ENCODE assay signal across 8 cellular contexts in genomic region chr14:70317969-70318634, GRCh38. TPM values are rescaled to one million over a fixed set of nuclear protein-coding genes. Genes with fewer than 3 reads are reported as not detected.
A peak's percentile ranks its signal among the peaks of the same experiment; 100 is the strongest.
DNase-seq lines count a peak whose midpoint lies in the region; ATAC-seq, FAIRE-seq and TF ChIP-seq lines count a peak whose summit lies in the region.

No MANE protein-coding gene starts in this region.

- 34 to 42% methylated on average over 2 of the region's 2 CpGs for WGBS in tibial nerve, 2 donors

- no peak for ATAC-seq in stimulated activated effector memory CD8-positive, alpha-beta T cell treated with anti-CD3 and anti-CD28 coated beads, Interleukin-12 subunit alpha, Interleukin-12 subunit beta, amount 100 ng/mL, for 72 hours

- H3K4me3 ChIP-seq in tibial nerve, result no peak overlapping the region

- H3K27me3 ChIP-seq in tibial nerve, result no peaks in the 10 kb centered on the region

- DNase-seq in GM18507 (ENCODE audit: extremely low spot score, insufficient read length, low read depth) (peak; percentile 2), NCI-H524 (lab: John Stamatoyannopoulos, UW) (peak; percentile 71 to 92), ecto neural progenitor cell (ENCODE audit: low spot score) (peak; percentile 54), mucosa of gallbladder (ENCODE audit: low spot score) (peak; percentile 77), activated gamma-delta T cell (lab: John Stamatoyannopoulos, UW) (no peak), tibial nerve (ENCODE audit: low spot score in 2 of 2) (no peak)
- DNase-seq in stimulated activated effector memory CD8-positive, alpha-beta T cell treated with anti-CD3 and anti-CD28 coated beads, Interleukin-12 subunit alpha, Interleukin-12 subunit beta, amount 100 ng/mL, for 72 hours (ENCODE audit: low spot score in 2 of 2), result no peak

- no peak overlapping the region for H3K27ac Mint-ChIP-seq in stimulated activated effector memory CD8-positive, alpha-beta T cell treated with anti-CD3 and anti-CD28 coated beads, Interleukin-12 subunit alpha, Interleukin-12 subunit beta, amount 100 ng/mL, for 72 hours

- no peaks in the 10 kb centered on the region for H3K9me3 Mint-ChIP-seq in stimulated activated effector memory CD8-positive, alpha-beta T cell treated with anti-CD3 and anti-CD28 coated beads, Interleukin-12 subunit alpha, Interleukin-12 subunit beta, amount 100 ng/mL, for 72 hours

- FAIRE-seq in A204.1 (lab: Jason Lieb, UNC) (peak; percentile 35), GM18507 (lab: Jason Lieb, UNC) (peak; percentile 49)

- H3K4me1 ChIP-seq in tibial nerve, result no peaks in the 10 kb centered on the region

- TF ChIP-seq POLR2A in tibial nerve (IDR thresholded peaks at IDR 0.05), result no peak

- H3K36me3 ChIP-seq in tibial nerve, result no peaks in the 10 kb centered on the region

- H3K36me3 Mint-ChIP-seq in stimulated activated effector memory CD8-positive, alpha-beta T cell treated with anti-CD3 and anti-CD28 coated beads, Interleukin-12 subunit alpha, Interleukin-12 subunit beta, amount 100 ng/mL, for 72 hours, result no peaks in the 10 kb centered on the region

- H3K27ac ChIP-seq in tibial nerve, result no peak overlapping the region

- no peaks in the 10 kb centered on the region for H3K4me1 Mint-ChIP-seq in stimulated activated effector memory CD8-positive, alpha-beta T cell treated with anti-CD3 and anti-CD28 coated beads, Interleukin-12 subunit alpha, Interleukin-12 subunit beta, amount 100 ng/mL, for 72 hours

- no peak overlapping the region for H3K4me3 Mint-ChIP-seq in stimulated activated effector memory CD8-positive, alpha-beta T cell treated with anti-CD3 and anti-CD28 coated beads, Interleukin-12 subunit alpha, Interleukin-12 subunit beta, amount 100 ng/mL, for 72 hours

- no peaks in the 10 kb centered on the region for H3K9me3 ChIP-seq in tibial nerve

- TF ChIP-seq EP300 in tibial nerve (IDR thresholded peaks at IDR 0.05), result no peak

- no peak for TF ChIP-seq CTCF in tibial nerve (IDR thresholded peaks at IDR 0.05)

RNA-seq across cellular contexts. Expression of gene COX16, which starts 41.4 kb away (rescaled TPM):
- total RNA-seq in mucosa of gallbladder (61.4 TPM), tibial nerve (10 to 100 TPM; 20.0 to 42.9 (median 26.5) TPM)

Comparison
In these comparisons a context has a peak if more than half of its experiments do, and no peak if none do; other contexts are left out.
1. DNase-seq: peak in GM18507 (single experiment), NCI-H524 (2 of 2), ecto neural progenitor cell (single experiment) and mucosa of gallbladder (single experiment); none in activated gamma-delta T cell (single experiment), tibial nerve (0 of 2) and stimulated activated effector memory CD8-positive, alpha-beta T cell treated with anti-CD3 and anti-CD28 coated beads, Interleukin-12 subunit alpha, Interleukin-12 subunit beta, amount 100 ng/mL, for 72 hours (0 of 2).